24 cellular contexts compared by ENCODE assay signal in genomic region chr6:150410395-150410794, GRCh38. TPM values are rescaled to one million over a fixed set of nuclear protein-coding genes. Genes with fewer than 3 reads are reported as not detected.
"Had no signal": no experiment of that assay in that cellular context is flagged by ENCODE, and none has a peak within 500 bp of the region (broad histone marks: within the 10 kb centered on the region; RNA-seq: fewer than 3 reads in every experiment).

No MANE protein-coding gene starts in this region.

- H3K9me3 ChIP-seq: adrenal gland, ascending aorta, colonic mucosa, esophagus squamous epithelium, gastrocnemius medialis, ovary, psoas muscle, right atrium auricular region had no signal

- H3K4me3 ChIP-seq: adrenal gland, ascending aorta, breast epithelium, colonic mucosa, dorsolateral prefrontal cortex, esophagus squamous epithelium, gastrocnemius medialis, ovary, psoas muscle, right atrium auricular region, tibial nerve had no signal

- H3K27me3 ChIP-seq: adrenal gland, ascending aorta, breast epithelium, colonic mucosa, gastrocnemius medialis, ovary, right atrium auricular region, tibial nerve had no signal

- H3K36me3 ChIP-seq: adrenal gland, ascending aorta, breast epithelium, colonic mucosa, esophagus squamous epithelium, gastrocnemius medialis, ovary, right atrium auricular region, tibial nerve had no signal

- H3K27ac ChIP-seq: adrenal gland, ascending aorta, colonic mucosa, dorsolateral prefrontal cortex, esophagus squamous epithelium, gastrocnemius medialis, ovary, psoas muscle, right atrium auricular region, tibial nerve had no signal

- ATAC-seq: activated T-helper 17 cell treated with anti-CD3 and anti-CD28 coated beads, Interleukin-2, amount 50 U/mL, for 72 hours; gastrocnemius medialis; naive thymus-derived CD8-positive, alpha-beta T cell had no signal

- DNase-seq: activated CD4-positive, alpha-beta T cell treated with anti-CD3 and anti-CD28 coated beads for 1 hour; activated CD4-positive, alpha-beta T cell treated with anti-CD3 and anti-CD28 coated beads, Interleukin-2, amount 50 U/mL, for 4 hours; activated CD8-positive, alpha-beta memory T cell treated with anti-CD3 and anti-CD28 coated beads for 24 hours; activated CD8-positive, alpha-beta memory T cell treated with anti-CD3 and anti-CD28 coated beads, Interleukin-2, amount 50 U/mL, for 4 hours; activated naive CD4-positive, alpha-beta T cell; activated T-cell treated with anti-CD3 and anti-CD28 coated beads, Interleukin-2, amount 50 U/mL, for 24 hours; esophagus squamous epithelium; hippocampal formation; mesenchymal stem cell; stimulated activated CD4-positive, alpha-beta T cell treated with anti-CD3 and anti-CD28 coated beads, Interleukin-1b, Interleukin-23, amount 100 ng/mL, for 48 hours; T-helper 9 cell had no signal

- H3K4me1 ChIP-seq: colonic mucosa had no signal

RNA-seq across cellular contexts. Expression of gene IYD, which starts 41.6 kb away (rescaled TPM):
- total RNA-seq: activated T-helper 17 cell treated with anti-CD3 and anti-CD28 coated beads, Interleukin-2, amount 50 U/mL, for 72 hours; esophagus squamous epithelium; naive thymus-derived CD8-positive, alpha-beta T cell; ovary; right atrium auricular region; T-helper 1 cell treated with Interleukin-12 subunit alpha and Interleukin-12 subunit beta and Interleukin-4 antibody, amounts not matched to agents 30 ng/mL and 1 ng/mL, for 36 hours had no signal
